ENCODE assay signal across 8 cellular contexts in the genomic region with DNA sequence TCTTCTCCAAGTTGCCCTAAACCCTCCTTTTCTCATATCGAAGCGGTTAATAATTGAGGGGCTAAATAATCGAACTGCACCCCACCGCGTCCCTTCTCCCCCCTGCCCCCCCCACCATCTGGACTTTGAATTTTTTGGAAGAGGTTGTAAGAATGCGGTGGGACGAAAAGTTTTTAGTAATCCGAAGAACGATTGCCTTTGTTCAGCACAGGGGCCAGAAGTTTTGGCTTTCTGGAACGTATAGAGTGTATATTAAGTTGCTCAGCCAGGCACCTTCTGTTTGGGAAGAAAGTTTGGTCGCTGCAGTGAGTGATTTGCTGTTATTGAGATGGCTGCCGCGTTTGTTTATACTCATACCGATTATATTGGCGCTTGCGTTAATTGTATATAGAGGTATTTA. TPM values are rescaled to one million over a fixed set of nuclear protein-coding genes. Genes with fewer than 3 reads are reported as not detected.
DNase-seq lines count a peak whose midpoint lies in the region; ATAC-seq, FAIRE-seq and TF ChIP-seq lines count a peak whose summit lies in the region.

No MANE protein-coding gene starts in this region.

- peak overlapping the region; percentile 88 to 99 (median 90) for H3K4me3 Mint-ChIP-seq in T-cell

- H3K4me2 ChIP-seq in osteoblast (ENCODE audit: insufficient read depth, low read length): peak overlapping the region; percentile 87

- CTCF ChIA-PET in T-cell (lab: Charles Lee): interaction anchor here in 1 of 2 donors (1.2 to 1.4 kb wide), 2 partner anchors 21 to 244 kb away, joined by 3 to 8 read pairs; no protein-coding TSS in a partner anchor

- peaks cover 60% of the 10 kb centered on the region for H3K79me2 ChIP-seq in osteoblast (ENCODE audit: insufficient read depth, low read length)

- intact Hi-C loops in Right ventricle myocardium inferior (cut with DNase I): loop anchor here (10.0 kb wide), 1 partner anchor 88 kb away; no protein-coding TSS in a partner anchor

- peaks cover 51 to 65% (median 52%) of the 10 kb centered on the region in 3 donors for H3K4me1 Mint-ChIP-seq in T-cell

- POLR2A ChIA-PET in T-cell (lab: Charles Lee): interaction anchor here in 1 of 2 donors (0.6 kb wide), 1 partner anchor 138 kb away, joined by 3 read pairs; no protein-coding TSS in a partner anchor

- peak overlapping the region; percentile 97 for H3K27ac ChIP-seq in cardiac muscle cell
- H3K27ac ChIP-seq in osteoblast (ENCODE audit: low read depth, low read length): peak overlapping the region; percentile 88

- DNase-seq in cardiac muscle cell (ENCODE audit: low read depth in 1 of 2, low spot score in 1 of 2): peak; percentile 16 to 47
- DNase-seq in Right ventricle myocardium inferior (ENCODE audit: missing footprints): no peak
- peak in 8 of 34 experiments; percentile 1 to 14 (median 3) for DNase-seq in T-cell
- no peak for DNase-seq in epithelial cell of proximal tubule (ENCODE audit: low read depth)
- no peak for DNase-seq in osteoblast (ENCODE audit: insufficient read length, low spot score, missing footprints)
- no peak for DNase-seq in frontal cortex (ENCODE audit: low spot score in 2 of 2)

- H3K4me1 ChIP-seq in cardiac muscle cell (ENCODE audit: low read depth) (no peaks in the 10 kb centered on the region), osteoblast (ENCODE audit: insufficient read depth, low read length) (peaks cover 11% of the 10 kb centered on the region)

- H3K27me3 ChIP-seq in cardiac muscle cell: no peaks in the 10 kb centered on the region
- no peaks in the 10 kb centered on the region for H3K27me3 ChIP-seq in osteoblast (ENCODE audit: insufficient read depth, low read length)

- peaks cover 12% of the 10 kb centered on the region for H3K36me3 Mint-ChIP-seq in T-cell

- ATAC-seq in Right ventricle myocardium inferior: no peak
- no peak for ATAC-seq in T-cell (replicated peaks in 1 of 4)
- ATAC-seq in GM18517 (IDR thresholded peaks at IDR 0.05; ENCODE audit: unreplicated experiment): no peak
- ATAC-seq in HG03565 (IDR thresholded peaks at IDR 0.05; ENCODE audit: unreplicated experiment): no peak

- H3K9me3 Mint-ChIP-seq in T-cell: no peaks in the 10 kb centered on the region

- peak overlapping the region; percentile 91 to 97 for H3K27ac Mint-ChIP-seq in T-cell

- peaks cover 35% of the 10 kb centered on the region for H4K20me1 ChIP-seq in osteoblast (ENCODE audit: insufficient read depth, low read length)

- H3K9me3 ChIP-seq in cardiac muscle cell (ENCODE audit: low read depth) (no peaks in the 10 kb centered on the region), osteoblast (ENCODE audit: low read depth, low read length) (no peaks in the 10 kb centered on the region)

- no peak for FAIRE-seq in frontal cortex (lab: Jason Lieb, UNC)

- no peak overlapping the region for H2AFZ ChIP-seq in osteoblast (ENCODE audit: low read length)

- TF ChIP-seq CTCF in cardiac muscle cell (IDR thresholded peaks at IDR 0.05; ENCODE audit: low read depth, low read length) (no peak), epithelial cell of proximal tubule (conservative IDR thresholded peaks at IDR 0.05; ENCODE audit: low read depth, low read length) (no peak), osteoblast (IDR thresholded peaks at IDR 0.05; ENCODE audit: extremely low read depth, low read depth, low read length) (no peak)

- H3K27me3 Mint-ChIP-seq in T-cell: no peaks in the 10 kb centered on the region

- peak overlapping the region; percentile 66 for H3K4me3 ChIP-seq in cardiac muscle cell
- H3K4me3 ChIP-seq in epithelial cell of proximal tubule (ENCODE audit: low read depth, low read length): peak overlapping the region; percentile 84
- H3K4me3 ChIP-seq in osteoblast (ENCODE audit: insufficient read depth, low read length): peak overlapping the region; percentile 75

- no peaks in the 10 kb centered on the region for H3K36me3 ChIP-seq in cardiac muscle cell
- no peaks in the 10 kb centered on the region for H3K36me3 ChIP-seq in osteoblast (ENCODE audit: insufficient read depth, low read length)

RNA-seq across cellular contexts. Expression of a gene that starts 0.5 kb away (rescaled TPM):
- total RNA-seq in cardiac muscle cell: 28.9 and 35.1 TPM in 2 replicates
- 22.3 and 35.2 TPM in 2 replicates for polyA plus RNA-seq in cardiac muscle cell
- 30.5 TPM for total RNA-seq in Right ventricle myocardium inferior
- 100 to 1,000 TPM; 105 to 125 (median 112) TPM for total RNA-seq in T-cell
- 74.0 and 77.4 TPM in 2 replicates for total RNA-seq in epithelial cell of proximal tubule
- total RNA-seq in osteoblast: 189 and 199 TPM in 2 replicates
- 83.2 TPM for total RNA-seq in frontal cortex

Comparison
In these comparisons a context has a peak if more than half of its experiments do, and no peak if none do; other contexts are left out.
1. DNase-seq: peak in cardiac muscle cell (2 of 2); none in Right ventricle myocardium inferior (single experiment), epithelial cell of proximal tubule (single experiment), osteoblast (single experiment) and frontal cortex (0 of 2).
2. Peak in every context shown above with its lines, with median percentiles within 50 percentile points of each other: H3K4me3 ChIP-seq.